Comparison of ENCODE assay signal across 1 cellular context in genomic region chr7:138935438-138936079, GRCh38.
TF ChIP-seq lines count a peak whose summit lies in the region.

No MANE protein-coding gene starts in this region.

TF ChIP-seq in HEK293, 187 proteins besides CTCF, POLR2A, EP300 and RAD21 (continued from another document):
- TF ChIP-seq SETDB1 (IDR thresholded peaks at IDR 0.05; ENCODE audit: insufficient read length, low read length) (peak; percentile 22), ZNF629 (tag by site-specific recombination; IDR thresholded peaks at IDR 0.05) (peak; percentile 19; the same call in 1 of the 2 replicates), KLF17 (tag by site-specific recombination; IDR thresholded peaks at IDR 0.05) (no peak), ZBTB20 (tag by site-specific recombination; IDR thresholded peaks at IDR 0.05) (0 out of 2 replicates have a peak, but pooled peaks have one; percentile 2)
